In genomic region chr6:166173292-166173951, GRCh38 we compare ENCODE assay signal across 9 cellular contexts. TPM values are rescaled to one million over a fixed set of nuclear protein-coding genes. Genes with fewer than 3 reads are reported as not detected.
DNase-seq lines count a peak whose midpoint lies in the region; ATAC-seq and TF ChIP-seq lines count a peak whose summit lies in the region.
"Had no signal": no experiment of that assay in that cellular context is flagged by ENCODE, and none has a peak within 500 bp of the region (broad histone marks: within the 10 kb centered on the region; RNA-seq: fewer than 3 reads in every experiment).

No MANE protein-coding gene starts in this region.

- no peak overlapping the region for H4K91ac ChIP-seq in trophoblast cell (ENCODE audit: low read depth, low read length)

- H3K9me3 ChIP-seq in left ventricle myocardium inferior (replicated peaks): no peaks in the 10 kb centered on the region
- H3K9me3 ChIP-seq in HUES48 (ENCODE audit: control insufficient read depth, insufficient read depth, low read length): no peaks in the 10 kb centered on the region
- H3K9me3 ChIP-seq in upper lobe of right lung: no peaks in the 10 kb centered on the region
- H3K9me3 ChIP-seq in trophoblast cell (ENCODE audit: insufficient read depth, low read depth, low read length): peaks cover 4% of the 10 kb centered on the region

- no peak overlapping the region for H2BK12ac ChIP-seq in trophoblast cell (ENCODE audit: low read length)

- DNase-seq in left ventricle myocardium inferior: no peak
- no peak for DNase-seq in cardiac septum (ENCODE audit: low spot score)
- DNase-seq in upper lobe of right lung: no peak
- no peak for DNase-seq in GM19238 (ENCODE audit: insufficient read length, low spot score)
- no peak for DNase-seq in NCI-H128 (lab: John Stamatoyannopoulos, UW; ENCODE audit: unreplicated experiment)
- DNase-seq in trophoblast cell: no peak

- no peaks in the 10 kb centered on the region for H3K79me2 ChIP-seq in trophoblast cell (ENCODE audit: control insufficient read depth, insufficient read depth, low read length, poor library complexity)

- H3K4ac ChIP-seq in trophoblast cell (ENCODE audit: low read depth, low read length): no peak overlapping the region

- peaks cover 30% of the 10 kb centered on the region for H3K4me1 ChIP-seq in left ventricle myocardium inferior
- peaks cover 33% of the 10 kb centered on the region for H3K4me1 ChIP-seq in HUES48 (ENCODE audit: control insufficient read depth, insufficient read depth, low read length)
- peaks cover 7% of the 10 kb centered on the region for H3K4me1 ChIP-seq in upper lobe of right lung
- H3K4me1 ChIP-seq in trophoblast cell (ENCODE audit: control insufficient read depth in 1 of 2, insufficient read depth in 2 of 2, low read length in 2 of 2): peaks cover 0 to 3% of the 10 kb centered on the region in 2 experiments

- intact Hi-C loops in left ventricle myocardium inferior (cut with micrococcal nuclease) (no loop called here), cardiac septum (cut with DNase I) (no loop called here), upper lobe of right lung (cut with DNase I) (no loop called here)

- H3K18ac ChIP-seq in trophoblast cell (ENCODE audit: low read length): no peak overlapping the region

- WGBS in trophoblast cell (ENCODE audit: extremely low coverage, insufficient coverage, insufficient read length): no CpG with 5 or more reads among the region's 9 CpGs

- H4K8ac ChIP-seq in trophoblast cell (ENCODE audit: low read depth, low read length): no peak overlapping the region

- H3K4me2 ChIP-seq in trophoblast cell (ENCODE audit: low read length): no peak overlapping the region

- H4K12ac ChIP-seq in trophoblast cell (ENCODE audit: low read depth, low read length): no peak overlapping the region

- no peak overlapping the region for H3K27ac ChIP-seq in left ventricle myocardium inferior (replicated peaks)
- no peak overlapping the region for H3K27ac ChIP-seq in HUES48 (ENCODE audit: low read depth, low read length)
- peak overlapping the region; percentile 14; the same call in 1 of the 2 replicates for H3K27ac ChIP-seq in VCaP
- no peak overlapping the region for H3K27ac ChIP-seq in upper lobe of right lung
- no peak overlapping the region for H3K27ac ChIP-seq in trophoblast cell (ENCODE audit: low read depth, low read length)

- H3K36me3 ChIP-seq in left ventricle myocardium inferior: no peaks in the 10 kb centered on the region
- H3K36me3 ChIP-seq in HUES48 (ENCODE audit: control insufficient read depth, insufficient read depth, low read length): no peaks in the 10 kb centered on the region
- no peaks in the 10 kb centered on the region for H3K36me3 ChIP-seq in upper lobe of right lung
- no peaks in the 10 kb centered on the region for H3K36me3 ChIP-seq in trophoblast cell (ENCODE audit: control insufficient read depth in 1 of 2, insufficient read depth in 2 of 2, low read length in 2 of 2)

- no peak overlapping the region for H3K23ac ChIP-seq in trophoblast cell (ENCODE audit: low read length)

- H2AFZ ChIP-seq in trophoblast cell (ENCODE audit: insufficient read depth, low read length, poor library complexity): no peak overlapping the region

- H3K14ac ChIP-seq in trophoblast cell (ENCODE audit: low read length): no peak overlapping the region

- no peaks in the 10 kb centered on the region for H3K79me1 ChIP-seq in trophoblast cell (ENCODE audit: low read length)

- no peak overlapping the region for H2AK5ac ChIP-seq in trophoblast cell (ENCODE audit: low read length)

- H3K4me3 ChIP-seq in left ventricle myocardium inferior (peak overlapping the region; percentile 10), HUES48 (ENCODE audit: low read depth, low read length) (peak overlapping the region; percentile 45; the same call in 1 of the 2 replicates), upper lobe of right lung (no peak overlapping the region), trophoblast cell (ENCODE audit: low read depth, low read length) (no peak overlapping the region)

- TF ChIP-seq CTCF in left ventricle myocardium inferior (IDR thresholded peaks at IDR 0.05; ENCODE audit: borderline replicate concordance): no peak
- no peak for TF ChIP-seq CTCF in VCaP (conservative IDR thresholded peaks at IDR 0.05)
- no peak for TF ChIP-seq CTCF in upper lobe of right lung (IDR thresholded peaks at IDR 0.05)

- no peak overlapping the region for H2BK5ac ChIP-seq in trophoblast cell (ENCODE audit: low read depth, low read length, poor library complexity)

- H3K9ac ChIP-seq in HUES48 (ENCODE audit: low read depth, low read length) (no peak overlapping the region), trophoblast cell (ENCODE audit: low read length) (no peak overlapping the region)

- peak; percentile 88 for ATAC-seq in upper lobe of right lung

- H3K27me3 ChIP-seq in left ventricle myocardium inferior (ENCODE audit: low read depth) (peaks cover 82% of the 10 kb centered on the region), HUES48 (ENCODE audit: control insufficient read depth, insufficient read depth, low read length) (peaks cover 68% of the 10 kb centered on the region), upper lobe of right lung (peaks cover 35% of the 10 kb centered on the region), trophoblast cell (ENCODE audit: insufficient read depth, low read length) (peaks cover 40% of the 10 kb centered on the region)

- H2BK120ac ChIP-seq in trophoblast cell (ENCODE audit: insufficient read depth, low read length, poor library complexity): no peak overlapping the region

RNA-seq across cellular contexts. Expression of gene TBXT, which starts 5.8 kb away (rescaled TPM):
- total RNA-seq in left ventricle myocardium inferior (not detected), cardiac septum (not detected), upper lobe of right lung (not detected)
- not detected in 2 replicates for polyA plus RNA-seq in trophoblast cell (2013)
- polyA plus RNA-seq: BJ had no signal

Comparison
In these comparisons a context has a peak if more than half of its experiments do, and no peak if none do; other contexts are left out.
1. H3K4me3 ChIP-seq: peak in left ventricle myocardium inferior (single experiment) and HUES48 (single experiment); none in upper lobe of right lung (single experiment) and trophoblast cell (single experiment).